19 cellular contexts compared by ENCODE assay signal in the genomic region with DNA sequence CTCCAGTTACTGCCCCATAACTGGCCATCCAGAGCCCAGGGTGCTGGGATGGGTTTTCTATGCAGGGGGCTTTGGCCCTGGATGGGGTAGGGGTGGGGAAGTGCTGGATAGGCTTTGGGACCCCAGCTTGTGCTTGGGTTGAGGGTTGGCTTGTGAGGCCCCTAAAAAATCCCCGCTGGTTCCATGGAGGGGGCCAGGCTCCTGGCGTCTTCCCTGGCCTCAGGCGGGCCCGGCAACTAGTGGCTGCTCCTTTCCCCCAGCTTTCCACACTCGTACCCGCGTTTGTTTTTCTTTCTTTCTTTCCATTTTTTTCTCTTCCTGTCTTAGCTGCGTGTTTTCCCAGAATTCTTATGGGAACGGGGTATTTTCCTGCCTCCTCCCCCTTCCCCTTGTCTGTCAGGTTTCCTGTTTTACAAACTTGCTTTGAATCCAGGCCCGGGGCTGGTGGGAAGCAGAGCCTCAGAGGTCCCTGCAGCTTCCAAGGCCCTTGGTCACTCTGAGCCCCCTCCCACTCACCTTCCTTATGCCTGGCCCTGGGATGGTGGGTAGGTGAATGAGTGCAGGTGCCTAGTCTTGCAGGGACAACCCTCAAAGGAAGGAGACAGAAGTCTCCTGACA. TPM values are rescaled to one million over a fixed set of nuclear protein-coding genes. Genes with fewer than 3 reads are reported as not detected.
DNase-seq lines count a peak whose midpoint lies in the region; ATAC-seq, FAIRE-seq and TF ChIP-seq lines count a peak whose summit lies in the region.
"Had no signal": no experiment of that assay in that cellular context is flagged by ENCODE, and none has a peak within 500 bp of the region (broad histone marks: within the 10 kb centered on the region; RNA-seq: fewer than 3 reads in every experiment).

No MANE protein-coding gene starts in this region.

- intact Hi-C loops in IMR-90 (cut with micrococcal nuclease) (no loop called here), right lobe of liver (cut with DNase I) (no loop called here)

- no peak overlapping the region for H3K27ac ChIP-seq in IMR-90 (ENCODE audit: insufficient read depth, low read length)
- peak overlapping the region; percentile 47 to 68 for H3K27ac ChIP-seq in coronary artery
- H3K27ac ChIP-seq in right lobe of liver = peak overlapping the region; percentile 26 to 79 (median 73)
- peak overlapping the region; percentile 73 to 82 for H3K27ac ChIP-seq in small intestine (ENCODE audit: low read depth in 1 of 2, low read length in 1 of 2)

- TF ChIP-seq CTCF in IMR-90 (conservative IDR thresholded peaks at IDR 0.05; ENCODE audit: low read depth, low read length) = no peak
- TF ChIP-seq CTCF in coronary artery (IDR thresholded peaks at IDR 0.05) = no peak
- TF ChIP-seq CTCF in right lobe of liver (IDR thresholded peaks at IDR 0.05) = no peak

- no peak overlapping the region; the same call in 2 of the 3 replicates for H2BK15ac ChIP-seq in IMR-90 (ENCODE audit: low read depth, low read length)

- H3K27me3 Mint-ChIP-seq in activated naive CD8-positive, alpha-beta T cell treated with anti-CD3 and anti-CD28 coated beads, Interleukin-2, amount 50 U/mL, for 24 hours = no peaks in the 10 kb centered on the region

- no peak overlapping the region for H2AK9ac ChIP-seq in IMR-90 (replicated peaks; ENCODE audit: low read depth, low read length, poor library complexity)

- peak overlapping the region; percentile 52 for H4K5ac ChIP-seq in IMR-90 (ENCODE audit: low read depth, low read length)

- H3K18ac ChIP-seq in IMR-90 (ENCODE audit: low read depth, low read length) = peak overlapping the region; percentile 6; the same call in 1 of the 2 replicates

- no peaks in the 10 kb centered on the region for H3K9me3 Mint-ChIP-seq in activated naive CD8-positive, alpha-beta T cell treated with anti-CD3 and anti-CD28 coated beads, Interleukin-2, amount 50 U/mL, for 24 hours
- H3K9me3 Mint-ChIP-seq: activated naive CD4-positive, alpha-beta T cell treated with anti-CD3 and anti-CD28 coated beads, Interleukin-2, amount 10 ng/mL, durations not matched to agents 7 days and 5 days had no signal

- BruUV-seq in IMR-90 (replicated peaks; lab: Mats Ljungman, UMichigan) = no TSS peak

- DNase-seq in IMR-90 (peak; percentile 23), coronary artery (ENCODE audit: low spot score) (no peak), right lobe of liver (peak in 1 of 3 donors; percentile 44), small intestine (no peak), NCI-H1092 (lab: John Stamatoyannopoulos, UW) (no peak)
- DNase-seq in activated naive CD8-positive, alpha-beta T cell treated with anti-CD3 and anti-CD28 coated beads, Interleukin-2, amount 50 U/mL, for 24 hours = no peak
- DNase-seq: activated naive CD4-positive, alpha-beta T cell treated with anti-CD3 and anti-CD28 coated beads, Interleukin-2, amount 10 ng/mL, durations not matched to agents 7 days and 5 days; AML-193; cortex of kidney; DMS53; foreskin melanocyte; KG1; kidney glomerular epithelial cell; NCI-H69; occipital lobe; stimulated activated CD8-positive, alpha-beta memory T cell treated with anti-CD3 and anti-CD28 coated beads, Interleukin-4, amount 100 ng/mL, for 48 hours had no signal

- peak overlapping the region; percentile 20; the same call in 1 of the 2 replicates for H2AK5ac ChIP-seq in IMR-90 (ENCODE audit: low read depth, low read length)

- H2BK120ac ChIP-seq in IMR-90 (ENCODE audit: low read depth, low read length) = peak overlapping the region; percentile 26; the same call in 1 of the 2 replicates

- H4K8ac ChIP-seq in IMR-90 (ENCODE audit: low read depth in 2 of 2, low read length in 2 of 2) = peak overlapping the region; percentile 68 to 85

- POLR2A ChIA-PET in IMR-90 (lab: Charles Lee; ENCODE audit: unreplicated experiment) = no interaction called here

- in situ Hi-C loops in IMR-90 (cut with MboI; ENCODE audit: low sequenced_read_pairs) = no loop called here

- no peak overlapping the region; the same call in 1 of the 2 replicates for H4K91ac ChIP-seq in IMR-90 (ENCODE audit: insufficient read depth, low read depth, low read length)

- no peak overlapping the region for H3K4me3 Mint-ChIP-seq in activated naive CD8-positive, alpha-beta T cell treated with anti-CD3 and anti-CD28 coated beads, Interleukin-2, amount 50 U/mL, for 24 hours
- H3K4me3 Mint-ChIP-seq: activated naive CD4-positive, alpha-beta T cell treated with anti-CD3 and anti-CD28 coated beads, Interleukin-2, amount 10 ng/mL, durations not matched to agents 7 days and 5 days had no signal

- H3K4me1 Mint-ChIP-seq in activated naive CD8-positive, alpha-beta T cell treated with anti-CD3 and anti-CD28 coated beads, Interleukin-2, amount 50 U/mL, for 24 hours = peaks cover 28% of the 10 kb centered on the region

- H3K36me3 ChIP-seq in IMR-90 (ENCODE audit: control insufficient read depth, insufficient read depth, low read length) (no peaks in the 10 kb centered on the region), right lobe of liver (no peaks in the 10 kb centered on the region), small intestine (ENCODE audit: control insufficient read depth in 2 of 2, insufficient read depth in 2 of 2, low read length in 2 of 2) (no peaks in the 10 kb centered on the region)

- no peak for TF ChIP-seq POLR2A in IMR-90 (IDR thresholded peaks at IDR 0.05; ENCODE audit: low read depth, low read length)
- no peak for TF ChIP-seq POLR2A in right lobe of liver (IDR thresholded peaks at IDR 0.05)

- dilution Hi-C loops in IMR-90 (cut with HindIII; ENCODE audit: low sequenced_read_pairs, unreplicated experiment) = no loop called here

- no peak overlapping the region for H2BK5ac ChIP-seq in IMR-90 (ENCODE audit: low read depth, low read length, poor library complexity, severe bottlenecking)

- H3K79me1 ChIP-seq in IMR-90 (ENCODE audit: low read depth in 1 of 2, low read length in 2 of 2) = no peaks in the 10 kb centered on the region

- peaks cover 7% of the 10 kb centered on the region for H3K4me1 ChIP-seq in IMR-90 (ENCODE audit: control insufficient read depth, insufficient read depth, low read length)
- peaks cover 0 to 45% (median 22%) of the 10 kb centered on the region in 4 donors for H3K4me1 ChIP-seq in right lobe of liver
- H3K4me1 ChIP-seq in small intestine (ENCODE audit: control insufficient read depth in 2 of 2, insufficient read depth in 1 of 2, low read depth in 1 of 2, low read length in 1 of 2) = peaks cover 2 to 10% of the 10 kb centered on the region in 2 donors

- no peaks in the 10 kb centered on the region for H4K20me1 ChIP-seq in IMR-90 (ENCODE audit: insufficient read depth, low read length)

- no peak overlapping the region for H3K23ac ChIP-seq in IMR-90 (ENCODE audit: low read depth, low read length)

- no peak for TF ChIP-seq RAD21 in IMR-90 (IDR thresholded peaks at IDR 0.05; ENCODE audit: low read length)

- WGBS in IMR-90 (ENCODE audit: extremely low coverage in 2 of 2, insufficient read length in 1 of 2), 2 experiments = no CpG with 5 or more reads among the region's 10 CpGs
- WGBS in right lobe of liver (ENCODE audit: insufficient coverage, low coverage, low lambda C conversion rate, missing lambda C conversion rate) = 63% methylated on average over 9 of the region's 10 CpGs
- WGBS in small intestine, 3 donors = 57 to 84% (median 75%) methylated on average over 10 of the region's 10 CpGs

- H3K4me3 ChIP-seq in IMR-90 (ENCODE audit: insufficient read depth, low read depth, low read length) (no peak overlapping the region), coronary artery (peak overlapping the region; percentile 53), right lobe of liver (peak overlapping the region; percentile 9 to 31 (median 24)), small intestine (ENCODE audit: low read depth in 1 of 2, low read length in 2 of 2) (no peak overlapping the region)

- H3K36me3 Mint-ChIP-seq in activated naive CD8-positive, alpha-beta T cell treated with anti-CD3 and anti-CD28 coated beads, Interleukin-2, amount 50 U/mL, for 24 hours (ENCODE audit: low read depth) = no peaks in the 10 kb centered on the region
- H3K36me3 Mint-ChIP-seq: activated naive CD4-positive, alpha-beta T cell treated with anti-CD3 and anti-CD28 coated beads, Interleukin-2, amount 10 ng/mL, durations not matched to agents 7 days and 5 days had no signal

- CTCF ChIA-PET in IMR-90 (lab: Yijun Ruan, JAX) = no interaction called here

- H3K27ac Mint-ChIP-seq in activated naive CD8-positive, alpha-beta T cell treated with anti-CD3 and anti-CD28 coated beads, Interleukin-2, amount 50 U/mL, for 24 hours = no peak overlapping the region
- H3K27ac Mint-ChIP-seq: activated naive CD4-positive, alpha-beta T cell treated with anti-CD3 and anti-CD28 coated beads, Interleukin-2, amount 10 ng/mL, durations not matched to agents 7 days and 5 days had no signal

- H2BK20ac ChIP-seq in IMR-90 (ENCODE audit: low read depth, low read length) = no peak overlapping the region; the same call in 1 of the 2 replicates

- no peak for ATAC-seq in IMR-90 (ENCODE audit: low read depth)
- peak in 1 of 4 donors; percentile 2 for ATAC-seq in right lobe of liver
- no peak for ATAC-seq in HG02763 (IDR thresholded peaks at IDR 0.05; ENCODE audit: unreplicated experiment)
- no peak for ATAC-seq in HG03135 (IDR thresholded peaks at IDR 0.05; ENCODE audit: unreplicated experiment)
- no peak for ATAC-seq in activated naive CD8-positive, alpha-beta T cell treated with anti-CD3 and anti-CD28 coated beads, Interleukin-2, amount 50 U/mL, for 24 hours

- H3K27me3 ChIP-seq in IMR-90 (ENCODE audit: control insufficient read depth, insufficient read depth, low read length) (no peaks in the 10 kb centered on the region), right lobe of liver (no peaks in the 10 kb centered on the region), small intestine (ENCODE audit: control insufficient read depth in 2 of 2, insufficient read depth in 2 of 2, low read length in 2 of 2) (no peaks in the 10 kb centered on the region)

- no peaks in the 10 kb centered on the region for H3K9me3 ChIP-seq in IMR-90 (ENCODE audit: control insufficient read depth, insufficient read depth, low read length)
- no peaks in the 10 kb centered on the region for H3K9me3 ChIP-seq in right lobe of liver
- no peaks in the 10 kb centered on the region for H3K9me3 ChIP-seq in small intestine (ENCODE audit: control insufficient read depth, low read depth)

- peaks cover 9% of the 10 kb centered on the region for H3K9me1 ChIP-seq in IMR-90 (ENCODE audit: insufficient read depth, low read length)

- no peak overlapping the region for H3K56ac ChIP-seq in IMR-90 (ENCODE audit: extremely low read depth, insufficient read depth, low read length)

- H2AFZ ChIP-seq in IMR-90 (replicated peaks; ENCODE audit: low read length, poor library complexity) = peak overlapping the region; percentile 84

- H3K14ac ChIP-seq in IMR-90 (replicated peaks; ENCODE audit: low read depth, low read length) = 0 out of 2 replicates have a peak overlapping the region, but pooled peaks have one; percentile 52

- FAIRE-seq in small intestine (lab: Jason Lieb, UNC) = no peak
- FAIRE-seq: TTC549 had no signal

- no peak overlapping the region for H3K4me2 ChIP-seq in IMR-90 (ENCODE audit: low read depth, low read length)

- H3K9ac ChIP-seq in IMR-90 (ENCODE audit: low read depth, low read length) = no peak overlapping the region

- H3K4ac ChIP-seq in IMR-90 (ENCODE audit: low read depth, low read length) = peak overlapping the region; percentile 53; the same call in 1 of the 2 replicates

RNA-seq across cellular contexts. Expression of gene RGS3, which starts 40.2 kb away (rescaled TPM):
- total RNA-seq in IMR-90 (2012; rRNA removed) (51.8 and 53.3 TPM in 2 replicates), right lobe of liver (10 to 100 TPM; 19.0 to 60.3 (median 31.0) TPM)
- polyA plus RNA-seq in IMR-90 (2012; rRNA removed) (65.6 and 68.7 TPM in 2 replicates), small intestine (10 to 100 TPM; 23.0 to 37.0 (median 27.6) TPM)
- 40.0 and 73.3 TPM in 2 replicates for polyA plus RNA-seq in IMR-90 (2012; cell fraction: cytosol; rRNA removed)
- polyA plus RNA-seq in IMR-90 (2012; cell fraction: nucleus; rRNA removed; ENCODE audit: low replicate concordance) = 93.2 and 94.6 TPM in 2 replicates

Comparison
In these comparisons a context has a peak if more than half of its experiments do, and no peak if none do; other contexts are left out.
1. H3K4me3 ChIP-seq: peak in coronary artery (single experiment) and right lobe of liver (3 of 3); none in IMR-90 (single experiment) and small intestine (0 of 2).